In the genomic region with DNA sequence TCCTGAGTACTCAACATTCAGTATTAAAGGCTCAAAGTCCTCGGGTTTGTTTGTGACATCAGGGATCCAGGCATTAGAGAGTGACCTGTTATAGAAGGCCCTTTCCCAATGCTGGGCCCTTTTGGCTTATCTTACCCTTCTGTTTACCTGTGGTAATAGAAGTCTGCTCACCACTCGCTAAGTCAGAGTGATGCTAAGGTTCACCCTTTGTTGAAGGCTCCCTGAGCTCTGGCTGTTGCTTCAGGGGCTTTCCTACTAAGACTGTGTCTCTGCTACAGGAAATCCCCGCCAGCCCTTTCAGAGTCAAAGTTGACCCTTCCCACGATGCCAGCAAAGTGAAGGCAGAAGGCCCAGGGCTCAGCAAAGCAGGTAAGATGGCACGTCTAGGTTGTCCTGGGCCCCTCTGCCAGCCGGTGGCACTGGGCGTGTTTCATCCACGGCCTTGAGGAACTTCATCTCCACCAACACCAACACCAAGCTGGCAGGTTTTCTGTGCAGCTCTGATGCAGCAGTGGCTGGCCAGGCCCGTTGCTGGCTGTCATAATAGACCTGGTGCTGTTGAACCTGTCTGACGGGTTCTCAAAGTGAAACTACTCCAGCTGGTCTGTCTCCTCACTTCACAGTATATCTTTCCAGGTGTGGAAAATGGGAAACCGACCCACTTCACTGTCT, we compare ENCODE assay signal across 2 cellular contexts.
TF ChIP-seq lines count a peak whose summit lies in the region.

No MANE protein-coding gene starts in this region.

TF ChIP-seq in GM12878, 131 proteins besides CTCF, POLR2A, EP300 and RAD21 (continued from another document and continues in another):
- TF ChIP-seq CREB1 (IDR thresholded peaks at IDR 0.05; ENCODE audit: low read depth): 0 out of 2 replicates have a peak, but pooled peaks have one; percentile 13
- TF ChIP-seq RUNX3 (IDR thresholded peaks at IDR 0.05; ENCODE audit: low read length): peak; percentile 32; the same call in 1 of the 2 replicates
- TF ChIP-seq NFYA (IDR thresholded peaks at IDR 0.05; ENCODE audit: borderline replicate concordance, low read depth, low read length): no peak
- TF ChIP-seq ETV6 (conservative IDR thresholded peaks at IDR 0.05 in 1 of 2, IDR thresholded peaks at IDR 0.05 in 1 of 2; ENCODE audit: borderline replicate concordance in 1 of 2, low read depth in 1 of 2): peak in 1 of 2 experiments; percentile 17; a peak in 1 of 4 replicates
- TF ChIP-seq, protein P1, sequence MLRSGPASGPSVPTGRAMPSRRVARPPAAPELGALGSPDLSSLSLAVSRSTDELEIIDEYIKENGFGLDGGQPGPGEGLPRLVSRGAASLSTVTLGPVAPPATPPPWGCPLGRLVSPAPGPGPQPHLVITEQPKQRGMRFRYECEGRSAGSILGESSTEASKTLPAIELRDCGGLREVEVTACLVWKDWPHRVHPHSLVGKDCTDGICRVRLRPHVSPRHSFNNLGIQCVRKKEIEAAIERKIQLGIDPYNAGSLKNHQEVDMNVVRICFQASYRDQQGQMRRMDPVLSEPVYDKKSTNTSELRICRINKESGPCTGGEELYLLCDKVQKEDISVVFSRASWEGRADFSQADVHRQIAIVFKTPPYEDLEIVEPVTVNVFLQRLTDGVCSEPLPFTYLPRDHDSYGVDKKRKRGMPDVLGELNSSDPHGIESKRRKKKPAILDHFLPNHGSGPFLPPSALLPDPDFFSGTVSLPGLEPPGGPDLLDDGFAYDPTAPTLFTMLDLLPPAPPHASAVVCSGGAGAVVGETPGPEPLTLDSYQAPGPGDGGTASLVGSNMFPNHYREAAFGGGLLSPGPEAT (IDR thresholded peaks at IDR 0.05; ENCODE audit: low read depth): peak; percentile 92
- TF ChIP-seq, protein P2, sequence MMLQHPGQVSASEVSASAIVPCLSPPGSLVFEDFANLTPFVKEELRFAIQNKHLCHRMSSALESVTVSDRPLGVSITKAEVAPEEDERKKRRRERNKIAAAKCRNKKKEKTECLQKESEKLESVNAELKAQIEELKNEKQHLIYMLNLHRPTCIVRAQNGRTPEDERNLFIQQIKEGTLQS (IDR thresholded peaks at IDR 0.05; ENCODE audit: borderline replicate concordance, extremely low read depth, low read depth, low read length): no peak
- peak; percentile 31; the same call in 1 of the 2 replicates for TF ChIP-seq CREM (IDR thresholded peaks at IDR 0.05; ENCODE audit: low read depth)
- no peak for TF ChIP-seq FOXK2 (IDR thresholded peaks at IDR 0.05)
- no peak for TF ChIP-seq WRNIP1 (IDR thresholded peaks at IDR 0.05; ENCODE audit: borderline replicate concordance, low read depth, low read length)
- TF ChIP-seq BHLHE40 (IDR thresholded peaks at IDR 0.05; ENCODE audit: borderline replicate concordance in 1 of 2, low read depth in 2 of 2, low read length in 1 of 2): peak in 1 of 2 experiments; percentile 18; a peak in 1 of 4 replicates
- 0 out of 3 replicates have a peak, but pooled peaks have one; percentile 30 for TF ChIP-seq POU2F2 (IDR thresholded peaks at IDR 0.05; ENCODE audit: borderline replicate concordance, low read depth, low read length)
- no peak for TF ChIP-seq SIX5 (IDR thresholded peaks at IDR 0.05; ENCODE audit: low read depth, low read length, severe bottlenecking)
- no peak for TF ChIP-seq EZH2 (IDR thresholded peaks at IDR 0.05; ENCODE audit: borderline replicate concordance, control insufficient read depth, low read depth, low read length)
- TF ChIP-seq, protein P3, sequence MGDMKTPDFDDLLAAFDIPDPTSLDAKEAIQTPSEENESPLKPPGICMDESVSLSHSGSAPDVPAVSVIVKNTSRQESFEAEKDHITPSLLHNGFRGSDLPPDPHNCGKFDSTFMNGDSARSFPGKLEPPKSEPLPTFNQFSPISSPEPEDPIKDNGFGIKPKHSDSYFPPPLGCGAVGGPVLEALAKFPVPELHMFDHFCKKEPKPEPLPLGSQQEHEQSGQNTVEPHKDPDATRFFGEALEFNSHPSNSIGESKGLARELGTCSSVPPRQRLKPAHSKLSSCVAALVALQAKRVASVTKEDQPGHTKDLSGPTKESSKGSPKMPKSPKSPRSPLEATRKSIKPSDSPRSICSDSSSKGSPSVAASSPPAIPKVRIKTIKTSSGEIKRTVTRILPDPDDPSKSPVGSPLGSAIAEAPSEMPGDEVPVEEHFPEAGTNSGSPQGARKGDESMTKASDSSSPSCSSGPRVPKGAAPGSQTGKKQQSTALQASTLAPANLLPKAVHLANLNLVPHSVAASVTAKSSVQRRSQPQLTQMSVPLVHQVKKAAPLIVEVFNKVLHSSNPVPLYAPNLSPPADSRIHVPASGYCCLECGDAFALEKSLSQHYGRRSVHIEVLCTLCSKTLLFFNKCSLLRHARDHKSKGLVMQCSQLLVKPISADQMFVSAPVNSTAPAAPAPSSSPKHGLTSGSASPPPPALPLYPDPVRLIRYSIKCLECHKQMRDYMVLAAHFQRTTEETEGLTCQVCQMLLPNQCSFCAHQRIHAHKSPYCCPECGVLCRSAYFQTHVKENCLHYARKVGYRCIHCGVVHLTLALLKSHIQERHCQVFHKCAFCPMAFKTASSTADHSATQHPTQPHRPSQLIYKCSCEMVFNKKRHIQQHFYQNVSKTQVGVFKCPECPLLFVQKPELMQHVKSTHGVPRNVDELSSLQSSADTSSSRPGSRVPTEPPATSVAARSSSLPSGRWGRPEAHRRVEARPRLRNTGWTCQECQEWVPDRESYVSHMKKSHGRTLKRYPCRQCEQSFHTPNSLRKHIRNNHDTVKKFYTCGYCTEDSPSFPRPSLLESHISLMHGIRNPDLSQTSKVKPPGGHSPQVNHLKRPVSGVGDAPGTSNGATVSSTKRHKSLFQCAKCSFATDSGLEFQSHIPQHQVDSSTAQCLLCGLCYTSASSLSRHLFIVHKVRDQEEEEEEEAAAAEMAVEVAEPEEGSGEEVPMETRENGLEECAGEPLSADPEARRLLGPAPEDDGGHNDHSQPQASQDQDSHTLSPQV (IDR thresholded peaks at IDR 0.05): peak; percentile 90
- TF ChIP-seq NR2F1 (conservative IDR thresholded peaks at IDR 0.05): peak; percentile 91
- no peak for TF ChIP-seq BRCA1 (IDR thresholded peaks at IDR 0.05; ENCODE audit: low read depth, low read length)
- TF ChIP-seq, protein P4, sequence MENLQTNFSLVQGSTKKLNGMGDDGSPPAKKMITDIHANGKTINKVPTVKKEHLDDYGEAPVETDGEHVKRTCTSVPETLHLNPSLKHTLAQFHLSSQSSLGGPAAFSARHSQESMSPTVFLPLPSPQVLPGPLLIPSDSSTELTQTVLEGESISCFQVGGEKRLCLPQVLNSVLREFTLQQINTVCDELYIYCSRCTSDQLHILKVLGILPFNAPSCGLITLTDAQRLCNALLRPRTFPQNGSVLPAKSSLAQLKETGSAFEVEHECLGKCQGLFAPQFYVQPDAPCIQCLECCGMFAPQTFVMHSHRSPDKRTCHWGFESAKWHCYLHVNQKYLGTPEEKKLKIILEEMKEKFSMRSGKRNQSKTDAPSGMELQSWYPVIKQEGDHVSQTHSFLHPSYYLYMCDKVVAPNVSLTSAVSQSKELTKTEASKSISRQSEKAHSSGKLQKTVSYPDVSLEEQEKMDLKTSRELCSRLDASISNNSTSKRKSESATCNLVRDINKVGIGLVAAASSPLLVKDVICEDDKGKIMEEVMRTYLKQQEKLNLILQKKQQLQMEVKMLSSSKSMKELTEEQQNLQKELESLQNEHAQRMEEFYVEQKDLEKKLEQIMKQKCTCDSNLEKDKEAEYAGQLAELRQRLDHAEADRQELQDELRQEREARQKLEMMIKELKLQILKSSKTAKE (IDR thresholded peaks at IDR 0.05; ENCODE audit: low read depth, poor library complexity, severe bottlenecking): peak; percentile 16
- TF ChIP-seq JUND (IDR thresholded peaks at IDR 0.05; ENCODE audit: low read depth, low read length): no peak
- TF ChIP-seq NRF1 (conservative IDR thresholded peaks at IDR 0.05; ENCODE audit: low read depth, low read length): no peak
- 0 out of 2 replicates have a peak, but pooled peaks have one; percentile 12 for TF ChIP-seq TCF3 (IDR thresholded peaks at IDR 0.05; ENCODE audit: borderline replicate concordance, insufficient read depth, low read depth, low read length)
- TF ChIP-seq ESRRA (IDR thresholded peaks at IDR 0.05; ENCODE audit: low read length): no peak

TF ChIP-seq in GM23338, 12 proteins besides CTCF, POLR2A, EP300 and RAD21 (continued from another document and continues in another):
- TF ChIP-seq, protein P5, sequence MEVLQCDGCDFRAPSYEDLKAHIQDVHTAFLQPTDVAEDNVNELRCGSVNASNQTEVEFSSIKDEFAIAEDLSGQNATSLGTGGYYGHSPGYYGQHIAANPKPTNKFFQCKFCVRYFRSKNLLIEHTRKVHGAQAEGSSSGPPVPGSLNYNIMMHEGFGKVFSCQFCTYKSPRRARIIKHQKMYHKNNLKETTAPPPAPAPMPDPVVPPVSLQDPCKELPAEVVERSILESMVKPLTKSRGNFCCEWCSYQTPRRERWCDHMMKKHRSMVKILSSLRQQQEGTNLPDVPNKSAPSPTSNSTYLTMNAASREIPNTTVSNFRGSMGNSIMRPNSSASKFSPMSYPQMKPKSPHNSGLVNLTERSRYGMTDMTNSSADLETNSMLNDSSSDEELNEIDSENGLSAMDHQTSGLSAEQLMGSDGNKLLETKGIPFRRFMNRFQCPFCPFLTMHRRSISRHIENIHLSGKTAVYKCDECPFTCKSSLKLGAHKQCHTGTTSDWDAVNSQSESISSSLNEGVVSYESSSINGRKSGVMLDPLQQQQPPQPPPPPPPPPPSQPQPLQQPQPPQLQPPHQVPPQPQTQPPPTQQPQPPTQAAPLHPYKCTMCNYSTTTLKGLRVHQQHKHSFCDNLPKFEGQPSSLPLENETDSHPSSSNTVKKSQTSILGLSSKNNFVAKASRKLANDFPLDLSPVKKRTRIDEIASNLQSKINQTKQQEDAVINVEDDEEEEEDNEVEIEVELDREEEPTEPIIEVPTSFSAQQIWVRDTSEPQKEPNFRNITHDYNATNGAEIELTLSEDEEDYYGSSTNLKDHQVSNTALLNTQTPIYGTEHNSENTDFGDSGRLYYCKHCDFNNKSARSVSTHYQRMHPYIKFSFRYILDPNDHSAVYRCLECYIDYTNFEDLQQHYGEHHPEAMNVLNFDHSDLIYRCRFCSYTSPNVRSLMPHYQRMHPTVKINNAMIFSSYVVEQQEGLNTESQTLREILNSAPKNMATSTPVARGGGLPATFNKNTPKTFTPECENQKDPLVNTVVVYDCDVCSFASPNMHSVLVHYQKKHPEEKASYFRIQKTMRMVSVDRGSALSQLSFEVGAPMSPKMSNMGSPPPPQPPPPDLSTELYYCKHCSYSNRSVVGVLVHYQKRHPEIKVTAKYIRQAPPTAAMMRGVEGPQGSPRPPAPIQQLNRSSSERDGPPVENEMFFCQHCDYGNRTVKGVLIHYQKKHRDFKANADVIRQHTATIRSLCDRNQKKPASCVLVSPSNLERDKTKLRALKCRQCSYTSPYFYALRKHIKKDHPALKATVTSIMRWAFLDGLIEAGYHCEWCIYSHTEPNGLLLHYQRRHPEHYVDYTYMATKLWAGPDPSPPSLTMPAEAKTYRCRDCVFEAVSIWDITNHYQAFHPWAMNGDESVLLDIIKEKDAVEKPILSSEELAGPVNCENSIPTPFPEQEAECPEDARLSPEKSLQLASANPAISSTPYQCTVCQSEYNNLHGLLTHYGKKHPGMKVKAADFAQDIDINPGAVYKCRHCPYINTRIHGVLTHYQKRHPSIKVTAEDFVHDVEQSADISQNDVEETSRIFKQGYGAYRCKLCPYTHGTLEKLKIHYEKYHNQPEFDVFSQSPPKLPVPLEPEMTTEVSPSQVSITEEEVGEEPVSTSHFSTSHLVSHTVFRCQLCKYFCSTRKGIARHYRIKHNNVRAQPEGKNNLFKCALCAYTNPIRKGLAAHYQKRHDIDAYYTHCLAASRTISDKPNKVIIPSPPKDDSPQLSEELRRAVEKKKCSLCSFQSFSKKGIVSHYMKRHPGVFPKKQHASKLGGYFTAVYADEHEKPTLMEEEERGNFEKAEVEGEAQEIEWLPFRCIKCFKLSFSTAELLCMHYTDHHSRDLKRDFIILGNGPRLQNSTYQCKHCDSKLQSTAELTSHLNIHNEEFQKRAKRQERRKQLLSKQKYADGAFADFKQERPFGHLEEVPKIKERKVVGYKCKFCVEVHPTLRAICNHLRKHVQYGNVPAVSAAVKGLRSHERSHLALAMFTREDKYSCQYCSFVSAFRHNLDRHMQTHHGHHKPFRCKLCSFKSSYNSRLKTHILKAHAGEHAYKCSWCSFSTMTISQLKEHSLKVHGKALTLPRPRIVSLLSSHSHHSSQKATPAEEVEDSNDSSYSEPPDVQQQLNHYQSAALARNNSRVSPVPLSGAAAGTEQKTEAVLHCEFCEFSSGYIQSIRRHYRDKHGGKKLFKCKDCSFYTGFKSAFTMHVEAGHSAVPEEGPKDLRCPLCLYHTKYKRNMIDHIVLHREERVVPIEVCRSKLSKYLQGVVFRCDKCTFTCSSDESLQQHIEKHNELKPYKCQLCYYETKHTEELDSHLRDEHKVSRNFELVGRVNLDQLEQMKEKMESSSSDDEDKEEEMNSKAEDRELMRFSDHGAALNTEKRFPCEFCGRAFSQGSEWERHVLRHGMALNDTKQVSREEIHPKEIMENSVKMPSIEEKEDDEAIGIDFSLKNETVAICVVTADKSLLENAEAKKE (CRISPR knock-in tag; IDR thresholded peaks at IDR 0.05): no peak
- no peak for TF ChIP-seq CREB1 (CRISPR knock-in tag; IDR thresholded peaks at IDR 0.05; ENCODE audit: low read depth)
- TF ChIP-seq, protein P6, sequence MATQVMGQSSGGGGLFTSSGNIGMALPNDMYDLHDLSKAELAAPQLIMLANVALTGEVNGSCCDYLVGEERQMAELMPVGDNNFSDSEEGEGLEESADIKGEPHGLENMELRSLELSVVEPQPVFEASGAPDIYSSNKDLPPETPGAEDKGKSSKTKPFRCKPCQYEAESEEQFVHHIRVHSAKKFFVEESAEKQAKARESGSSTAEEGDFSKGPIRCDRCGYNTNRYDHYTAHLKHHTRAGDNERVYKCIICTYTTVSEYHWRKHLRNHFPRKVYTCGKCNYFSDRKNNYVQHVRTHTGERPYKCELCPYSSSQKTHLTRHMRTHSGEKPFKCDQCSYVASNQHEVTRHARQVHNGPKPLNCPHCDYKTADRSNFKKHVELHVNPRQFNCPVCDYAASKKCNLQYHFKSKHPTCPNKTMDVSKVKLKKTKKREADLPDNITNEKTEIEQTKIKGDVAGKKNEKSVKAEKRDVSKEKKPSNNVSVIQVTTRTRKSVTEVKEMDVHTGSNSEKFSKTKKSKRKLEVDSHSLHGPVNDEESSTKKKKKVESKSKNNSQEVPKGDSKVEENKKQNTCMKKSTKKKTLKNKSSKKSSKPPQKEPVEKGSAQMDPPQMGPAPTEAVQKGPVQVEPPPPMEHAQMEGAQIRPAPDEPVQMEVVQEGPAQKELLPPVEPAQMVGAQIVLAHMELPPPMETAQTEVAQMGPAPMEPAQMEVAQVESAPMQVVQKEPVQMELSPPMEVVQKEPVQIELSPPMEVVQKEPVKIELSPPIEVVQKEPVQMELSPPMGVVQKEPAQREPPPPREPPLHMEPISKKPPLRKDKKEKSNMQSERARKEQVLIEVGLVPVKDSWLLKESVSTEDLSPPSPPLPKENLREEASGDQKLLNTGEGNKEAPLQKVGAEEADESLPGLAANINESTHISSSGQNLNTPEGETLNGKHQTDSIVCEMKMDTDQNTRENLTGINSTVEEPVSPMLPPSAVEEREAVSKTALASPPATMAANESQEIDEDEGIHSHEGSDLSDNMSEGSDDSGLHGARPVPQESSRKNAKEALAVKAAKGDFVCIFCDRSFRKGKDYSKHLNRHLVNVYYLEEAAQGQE (IDR thresholded peaks at IDR 0.05; ENCODE audit: unreplicated experiment): no peak
- no peak for TF ChIP-seq NANOG (IDR thresholded peaks at IDR 0.05; ENCODE audit: borderline replicate concordance)
- TF ChIP-seq POLR2AphosphoS5 (IDR thresholded peaks at IDR 0.05; ENCODE audit: low read depth): no peak
- TF ChIP-seq ZNF331 (CRISPR knock-in tag; IDR thresholded peaks at IDR 0.05; ENCODE audit: low read depth): no peak
- TF ChIP-seq ZNF114 (CRISPR knock-in tag; IDR thresholded peaks at IDR 0.05): no peak
- no peak for TF ChIP-seq JUNB (IDR thresholded peaks at IDR 0.05; ENCODE audit: unreplicated experiment)
- TF ChIP-seq STAT1 (IDR thresholded peaks at IDR 0.05; ENCODE audit: unreplicated experiment): no peak
- no peak for TF ChIP-seq EZH2 (IDR thresholded peaks at IDR 0.05; ENCODE audit: low read depth, unreplicated experiment)
